ENCODE assay signal across 34 cellular contexts in the genomic region with DNA sequence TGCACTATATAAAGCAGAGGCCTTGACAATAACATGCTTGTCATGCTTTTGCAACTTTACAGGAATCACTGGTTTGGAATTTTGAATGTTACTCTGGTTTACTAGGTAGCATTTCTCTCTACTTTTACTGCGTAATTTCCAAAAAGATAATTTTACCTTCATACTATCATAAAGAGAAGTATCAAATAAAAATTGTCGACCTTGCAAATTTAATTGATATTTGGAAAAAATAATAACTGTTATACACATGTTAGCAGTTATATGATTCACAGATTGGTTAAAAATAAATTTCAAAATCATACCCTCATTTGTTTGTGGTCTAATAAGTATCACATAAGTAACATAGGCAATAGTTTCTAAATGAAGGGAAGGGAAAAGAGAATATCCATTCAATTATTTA.
"Had no signal": no experiment of that assay in that cellular context is flagged by ENCODE, and none has a peak within 500 bp of the region (broad histone marks: within the 10 kb centered on the region; RNA-seq: fewer than 3 reads in every experiment).

No MANE protein-coding gene starts in this region.

- H3K36me3 ChIP-seq: brain microvascular endothelial cell, SJSA1 had no signal

- H3K4me2 ChIP-seq: SK-N-SH had no signal

- H3K27ac Mint-ChIP-seq: activated CD4-positive, alpha-beta T cell treated with anti-CD3 and anti-CD28 coated beads for 36 hours; activated CD4-positive, alpha-beta T cell treated with anti-CD3 and anti-CD28 coated beads, Interleukin-2, amount 10 ng/mL, durations not matched to agents 7 days and 5 days; activated naive CD4-positive, alpha-beta T cell treated with anti-CD3 and anti-CD28 coated beads for 36 hours; activated naive CD4-positive, alpha-beta T cell treated with anti-CD3 and anti-CD28 coated beads, Interleukin-2, amount 50 U/mL, for 72 hours; activated T-helper 1 cell treated with anti-CD3 and anti-CD28 coated beads, Interleukin-12 subunit alpha, Interleukin-12 subunit beta, Interleukin-2, Interleukin-4 antibody, amounts not matched to agents 30 ng/mL and 10 ng/mL and 1 ng/mL, durations not matched to agents 14 hours and 24 hours and 36 hours; T-helper 1 cell treated with Interleukin-12 subunit alpha and Interleukin-12 subunit beta and Interleukin-4 antibody, amounts not matched to agents 30 μg/mL and 1 μg/mL, for 36 hours; T-helper 2 cell treated with Interferon-gamma antibody and Interleukin-4, amounts not matched to agents 5 μg/mL and 100 μg/mL, for 36 hours; WTC11 had no signal

- FAIRE-seq: TTC549 had no signal

- H3K36me3 Mint-ChIP-seq: WTC11 had no signal

- H3K9ac ChIP-seq: SK-N-SH had no signal

- ATAC-seq: activated CD4-positive, alpha-beta T cell treated with anti-CD3 and anti-CD28 coated beads for 36 hours; activated CD4-positive, CD25-positive, alpha-beta regulatory T cell treated with anti-CD3 and anti-CD28 coated beads, Interleukin-2, amount 50 U/mL, for 24 hours; activated naive CD4-positive, alpha-beta T cell treated with anti-CD3 and anti-CD28 coated beads, Interleukin-2, amount 50 U/mL, for 72 hours; activated T-cell treated with anti-CD3 and anti-CD28 coated beads, Interleukin-2, amount 50 U/mL, for 4 hours; Panc1; WTC11 had no signal

- DNase-seq: activated CD4-positive, alpha-beta T cell treated with anti-CD3 and anti-CD28 coated beads for 36 hours; activated CD4-positive, alpha-beta T cell treated with anti-CD3 and anti-CD28 coated beads, Interleukin-2, amount 10 ng/mL, durations not matched to agents 7 days and 5 days; activated CD4-positive, alpha-beta T cell treated with anti-CD3 and anti-CD28 coated beads, Interleukin-2, amount 50 U/mL, for 48 hours; activated CD8-positive, alpha-beta memory T cell treated with anti-CD3 and anti-CD28 coated beads, Interleukin-2, amount 50 U/mL, for 4 hours; activated gamma-delta T cell treated with Interleukin-2 at 50 U/mL for 16 hours; activated naive CD4-positive, alpha-beta T cell treated with anti-CD3 and anti-CD28 coated beads for 36 hours; activated T-cell treated with anti-CD3 and anti-CD28 coated beads for 4 hours; activated T-cell treated with anti-CD3 and anti-CD28 coated beads, Interleukin-2, amount 50 U/mL, for 4 hours; amniotic stem cell; aorta; brain microvascular endothelial cell; central memory CD4-positive, alpha-beta T cell; NCI-H1092 treated with DMSO at 0.1 percent for 48 hours; NCI-H1417; NCI-H146; NCI-H187; NCI-H2029 treated with DMSO at 0.1 percent for 48 hours; NCI-H2107; NCI-H2171; NCI-H2227 treated with DMSO at 0.1 percent for 48 hours; NCI-H446; NCI-H510A treated with DMSO at 0.1 percent for 48 hours; NCI-H526 treated with DMSO at 0.1 percent for 48 hours; SHP77; SK-N-SH had no signal

- H3K9me3 Mint-ChIP-seq: activated CD4-positive, alpha-beta T cell treated with anti-CD3 and anti-CD28 coated beads, Interleukin-2, amount 10 ng/mL, durations not matched to agents 7 days and 5 days; activated T-cell treated with anti-CD3 and anti-CD28 coated beads, Interleukin-2, amount 50 U/mL, for 4 hours; WTC11 had no signal

- H3K27ac ChIP-seq: brain microvascular endothelial cell, SJSA1 had no signal

- H3K4me3 ChIP-seq: SJSA1 had no signal

- H3K4me1 ChIP-seq: SJSA1 had no signal

- H3K4me3 Mint-ChIP-seq: activated CD4-positive, alpha-beta T cell treated with anti-CD3 and anti-CD28 coated beads for 36 hours; activated CD4-positive, alpha-beta T cell treated with anti-CD3 and anti-CD28 coated beads, Interleukin-2, amount 10 ng/mL, durations not matched to agents 7 days and 5 days; activated naive CD4-positive, alpha-beta T cell treated with anti-CD3 and anti-CD28 coated beads for 36 hours; activated T-cell treated with anti-CD3 and anti-CD28 coated beads, Interleukin-2, amount 50 U/mL, for 4 hours; activated T-helper 1 cell treated with anti-CD3 and anti-CD28 coated beads, Interleukin-12 subunit alpha, Interleukin-12 subunit beta, Interleukin-2, Interleukin-4 antibody, amounts not matched to agents 30 ng/mL and 10 ng/mL and 1 ng/mL, durations not matched to agents 14 hours and 24 hours and 36 hours; T-helper 1 cell treated with Interleukin-12 subunit alpha and Interleukin-12 subunit beta and Interleukin-4 antibody, amounts not matched to agents 30 μg/mL and 1 μg/mL, for 36 hours; T-helper 2 cell treated with Interferon-gamma antibody and Interleukin-4, amounts not matched to agents 5 μg/mL and 100 μg/mL, for 36 hours; WTC11 had no signal

- H3K27me3 Mint-ChIP-seq: activated CD4-positive, alpha-beta T cell treated with anti-CD3 and anti-CD28 coated beads for 36 hours; activated CD4-positive, alpha-beta T cell treated with anti-CD3 and anti-CD28 coated beads, Interleukin-2, amount 10 ng/mL, durations not matched to agents 7 days and 5 days had no signal

- H3K9me3 ChIP-seq: SJSA1, SK-N-SH had no signal

- H3K27me3 ChIP-seq: brain microvascular endothelial cell, SJSA1 had no signal
